In genomic region chr17:80860101-80860671, GRCh38 we compare ENCODE assay signal across 1 cellular context.
TF ChIP-seq lines count a peak whose summit lies in the region.

No MANE protein-coding gene starts in this region.

TF ChIP-seq in WTC11, 78 proteins besides CTCF, POLR2A, EP300 and RAD21 (continued from another document):
- TF ChIP-seq ZNF532 (CRISPR knock-in tag; IDR thresholded peaks at IDR 0.05; ENCODE audit: borderline replicate concordance) (no peak), ZNF138 (CRISPR knock-in tag; conservative IDR thresholded peaks at IDR 0.05) (no peak), HMGA2 (CRISPR knock-in tag; IDR thresholded peaks at IDR 0.05) (no peak), OVOL2 (CRISPR knock-in tag; IDR thresholded peaks at IDR 0.05; ENCODE audit: borderline replicate concordance) (no peak), AFF4 (CRISPR knock-in tag; IDR thresholded peaks at IDR 0.05; ENCODE audit: borderline replicate concordance) (no peak)
- TF ChIP-seq, protein P1, sequence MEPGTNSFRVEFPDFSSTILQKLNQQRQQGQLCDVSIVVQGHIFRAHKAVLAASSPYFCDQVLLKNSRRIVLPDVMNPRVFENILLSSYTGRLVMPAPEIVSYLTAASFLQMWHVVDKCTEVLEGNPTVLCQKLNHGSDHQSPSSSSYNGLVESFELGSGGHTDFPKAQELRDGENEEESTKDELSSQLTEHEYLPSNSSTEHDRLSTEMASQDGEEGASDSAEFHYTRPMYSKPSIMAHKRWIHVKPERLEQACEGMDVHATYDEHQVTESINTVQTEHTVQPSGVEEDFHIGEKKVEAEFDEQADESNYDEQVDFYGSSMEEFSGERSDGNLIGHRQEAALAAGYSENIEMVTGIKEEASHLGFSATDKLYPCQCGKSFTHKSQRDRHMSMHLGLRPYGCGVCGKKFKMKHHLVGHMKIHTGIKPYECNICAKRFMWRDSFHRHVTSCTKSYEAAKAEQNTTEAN (CRISPR knock-in tag; IDR thresholded peaks at IDR 0.05) = no peak
